Comparison of ENCODE assay signal across 18 cellular contexts in genomic region chr9:37635808-37636207, GRCh38. TPM values are rescaled to one million over a fixed set of nuclear protein-coding genes. Genes with fewer than 3 reads are reported as not detected.
DNase-seq lines count a peak whose midpoint lies in the region; ATAC-seq and TF ChIP-seq lines count a peak whose summit lies in the region.
"Had no signal": no experiment of that assay in that cellular context is flagged by ENCODE, and none has a peak within 500 bp of the region (broad histone marks: within the 10 kb centered on the region; RNA-seq: fewer than 3 reads in every experiment).

No MANE protein-coding gene starts in this region.

- H3K4me1 Mint-ChIP-seq in stimulated activated naive B cell treated with anti-CD40 and anti-IgM and Interleukin-4, amounts not matched to agents 10 μg/mL and 1 μg/mL and 100 μg/mL, for 72 hours = no peaks in the 10 kb centered on the region
- H3K4me1 Mint-ChIP-seq: CD4-positive, alpha-beta memory T cell had no signal

- no peak for TF ChIP-seq CTCF in Panc1 (IDR thresholded peaks at IDR 0.05)

- H3K36me3 Mint-ChIP-seq in stimulated activated naive B cell treated with anti-CD40 and anti-IgM and Interleukin-4, amounts not matched to agents 10 μg/mL and 1 μg/mL and 100 μg/mL, for 72 hours = no peaks in the 10 kb centered on the region
- H3K36me3 Mint-ChIP-seq: CD4-positive, alpha-beta memory T cell had no signal

- H3K27ac ChIP-seq in Panc1 (ENCODE audit: low read length) = no peak overlapping the region

- H3K27me3 Mint-ChIP-seq in stimulated activated naive B cell treated with anti-CD40 and anti-IgM and Interleukin-4, amounts not matched to agents 10 μg/mL and 1 μg/mL and 100 μg/mL, for 72 hours = peaks cover 9 to 12% of the 10 kb centered on the region in 2 donors

- H3K27ac Mint-ChIP-seq in stimulated activated naive B cell treated with anti-CD40 and anti-IgM and Interleukin-4, amounts not matched to agents 10 μg/mL and 1 μg/mL and 100 μg/mL, for 72 hours = peak overlapping the region; percentile 32
- H3K27ac Mint-ChIP-seq: CD4-positive, alpha-beta memory T cell had no signal

- POLR2A ChIA-PET in Panc1 (lab: Charles Lee) = no interaction called here

- DNase-seq in Panc1 (ENCODE audit: low read depth, low spot score) = no peak
- DNase-seq in left kidney (ENCODE audit: low read depth, low spot score) = peak; percentile 10
- no peak for DNase-seq in stimulated activated naive B cell treated with anti-CD40 and anti-IgM and Interleukin-4, amounts not matched to agents 10 μg/mL and 1 μg/mL and 100 μg/mL, for 72 hours
- DNase-seq in HCEC 1CT = no peak
- no peak for DNase-seq in pons (ENCODE audit: low spot score)
- DNase-seq: C1 segment of cervical spinal cord; Calu3; CD4-positive, alpha-beta memory T cell; COR-L47; DMS53; DMS79 treated with DMSO at 0.1 percent for 48 hours; GF-D8; GOT3 had no signal

- peaks cover 16% of the 10 kb centered on the region for H3K27me3 ChIP-seq in Panc1 (ENCODE audit: control insufficient read depth, insufficient read depth, low read length)

- no TSS peak for BruUV-seq in Panc1 (replicated peaks; lab: Mats Ljungman, UMichigan)

- no peaks in the 10 kb centered on the region for H3K9me3 ChIP-seq in Panc1 (ENCODE audit: control insufficient read depth, insufficient read depth, low read depth, low read length)
- H3K9me3 ChIP-seq: HAP-1 had no signal

- CTCF ChIA-PET in Panc1 (lab: Charles Lee) = no interaction called here

- no peaks in the 10 kb centered on the region for H3K9me3 Mint-ChIP-seq in stimulated activated naive B cell treated with anti-CD40 and anti-IgM and Interleukin-4, amounts not matched to agents 10 μg/mL and 1 μg/mL and 100 μg/mL, for 72 hours
- H3K9me3 Mint-ChIP-seq: CD4-positive, alpha-beta memory T cell had no signal

- no peaks in the 10 kb centered on the region for H3K4me1 ChIP-seq in Panc1 (ENCODE audit: control insufficient read depth, insufficient read depth, low read length)

- H3K4me3 Mint-ChIP-seq in stimulated activated naive B cell treated with anti-CD40 and anti-IgM and Interleukin-4, amounts not matched to agents 10 μg/mL and 1 μg/mL and 100 μg/mL, for 72 hours = no peak overlapping the region
- H3K4me3 Mint-ChIP-seq: CD4-positive, alpha-beta memory T cell had no signal

- in situ Hi-C loops in Panc1 (cut with HindIII; ENCODE audit: low pct_unique_long_range_greater_than_20kb, low sequenced_read_pairs) = no loop called here

- H3K36me3 ChIP-seq in Panc1 (ENCODE audit: control insufficient read depth, insufficient read depth, low read length) = no peaks in the 10 kb centered on the region
- H3K36me3 ChIP-seq: HAP-1 had no signal

- intact Hi-C loops in Panc1 (cut with micrococcal nuclease; ENCODE audit: unreplicated experiment) = no loop called here

- H3K4me3 ChIP-seq in Panc1 (ENCODE audit: low read depth in 2 of 2, low read length in 2 of 2) = no peak overlapping the region
- H3K4me3 ChIP-seq: HAP-1 had no signal

- ATAC-seq in Panc1 = peak; percentile 40; the same call in 1 of the 2 replicates
- ATAC-seq in stimulated activated naive B cell treated with anti-CD40 and anti-IgM and Interleukin-4, amounts not matched to agents 10 μg/mL and 1 μg/mL and 100 μg/mL, for 72 hours (replicated peaks) = no peak
- no peak for ATAC-seq in HG02588 (IDR thresholded peaks at IDR 0.05; ENCODE audit: unreplicated experiment)

RNA-seq across cellular contexts. Expression of gene FRMPD1, which starts 14.9 kb away (rescaled TPM):
- 0.21 TPM for total RNA-seq in Panc1 (2021; ENCODE audit: unreplicated experiment)
- polyA plus RNA-seq in Panc1 (2012; ENCODE audit: insufficient read length) = 0.18 TPM
- total RNA-seq: A673; Calu3; CD4-positive, alpha-beta memory T cell; G401 had no signal
- polyA plus RNA-seq: BJ; CD4-positive, alpha-beta memory T cell had no signal

RNA-seq across cellular contexts. Expression of gene TOMM5, which starts 43.4 kb away (rescaled TPM):
- 333 TPM for total RNA-seq in Panc1 (2021; ENCODE audit: unreplicated experiment)
- 307 TPM for polyA plus RNA-seq in Panc1 (2012; ENCODE audit: insufficient read length)

RNA-seq across cellular contexts. Expression of gene FBXO10, which starts 59.6 kb away (rescaled TPM):
- 39.8 TPM for total RNA-seq in Panc1 (2021; ENCODE audit: unreplicated experiment)
- polyA plus RNA-seq in Panc1 (2012; ENCODE audit: insufficient read length) = 37.8 TPM
